In genomic region chr1:228311091-228311490, GRCh38 we compare ENCODE assay signal across 18 cellular contexts.
DNase-seq lines count a peak whose midpoint lies in the region; ATAC-seq, FAIRE-seq and TF ChIP-seq lines count a peak whose summit lies in the region.
"Had no signal": no experiment of that assay in that cellular context is flagged by ENCODE, and none has a peak within 500 bp of the region (broad histone marks: within the 10 kb centered on the region; RNA-seq: fewer than 3 reads in every experiment).

No MANE protein-coding gene starts in this region.

- no peak overlapping the region for H3K27ac Mint-ChIP-seq in activated T-cell treated with anti-CD3 and anti-CD28 coated beads, Interleukin-2, amount 50 U/mL, for 72 hours
- H3K27ac Mint-ChIP-seq: B cell; CD8-positive, alpha-beta T cell; HFFc6 had no signal

- no peak overlapping the region for H2BK5ac ChIP-seq in neuronal stem cell (ENCODE audit: low read length)
- no peak overlapping the region for H2BK5ac ChIP-seq in mesendoderm (ENCODE audit: low read length)

- ATAC-seq in activated T-cell treated with anti-CD3 and anti-CD28 coated beads, Interleukin-2, amount 50 U/mL, for 72 hours (replicated peaks in 1 of 2), result no peak
- no peak for ATAC-seq in HG02678 (IDR thresholded peaks at IDR 0.05; ENCODE audit: unreplicated experiment)
- ATAC-seq: CD8-positive, alpha-beta T cell; HCT116 had no signal

- H3K4ac ChIP-seq in neuronal stem cell (ENCODE audit: low read length) (no peak overlapping the region), mesendoderm (ENCODE audit: low read depth, low read length) (no peak overlapping the region)

- DNase-seq in activated T-cell treated with anti-CD3 and anti-CD28 coated beads, Interleukin-2, amount 50 U/mL, for 1 hour, result peak; percentile 11
- DNase-seq in activated T-cell treated with anti-CD3 and anti-CD28 coated beads, Interleukin-2, amount 50 U/mL, for 72 hours, result no peak
- DNase-seq in 8988T, result peak; percentile 7
- no peak for DNase-seq in bronchial epithelial cell (ENCODE audit: low read depth)
- no peak for DNase-seq in neuronal stem cell (ENCODE audit: low spot score)
- DNase-seq in mesendoderm, result no peak
- DNase-seq in SK-N-DZ (ENCODE audit: low spot score), result no peak
- DNase-seq: Calu3; CD8-positive, alpha-beta T cell; DMS79 treated with DMSO at 0.1 percent for 48 hours; GF-D8; GOT3; H7; HFFc6 had no signal

- H2AFZ ChIP-seq in neuronal stem cell (ENCODE audit: low read length), result no peak overlapping the region

- H3K9me3 Mint-ChIP-seq in activated T-cell treated with anti-CD3 and anti-CD28 coated beads, Interleukin-2, amount 50 U/mL, for 72 hours, result peaks cover 0 to 3% of the 10 kb centered on the region in 2 donors
- H3K9me3 Mint-ChIP-seq: CD8-positive, alpha-beta T cell had no signal

- H3K14ac ChIP-seq in neuronal stem cell (ENCODE audit: low read length), result peak overlapping the region; percentile 11

- peaks cover 1% of the 10 kb centered on the region for H3K79me1 ChIP-seq in neuronal stem cell (ENCODE audit: low read depth, low read length)
- no peaks in the 10 kb centered on the region for H3K79me1 ChIP-seq in mesendoderm (ENCODE audit: low read length)

- no peak overlapping the region for H3K56ac ChIP-seq in mesendoderm (ENCODE audit: low read length)

- H2AK5ac ChIP-seq in neuronal stem cell (ENCODE audit: low read depth, low read length), result no peak overlapping the region
- no peak overlapping the region for H2AK5ac ChIP-seq in mesendoderm (ENCODE audit: low read length)

- no peaks in the 10 kb centered on the region for H3K4me1 ChIP-seq in neuronal stem cell (ENCODE audit: control insufficient read depth in 2 of 2, insufficient read depth in 1 of 2, low read depth in 1 of 2, low read length in 2 of 2)
- H3K4me1 ChIP-seq in mesendoderm (ENCODE audit: control insufficient read depth, low read depth, low read length), result no peaks in the 10 kb centered on the region

- H3K9me3 ChIP-seq in neuronal stem cell (replicated peaks in 1 of 2; ENCODE audit: control insufficient read depth in 2 of 2, insufficient read depth in 1 of 2, low read depth in 1 of 2, low read length in 2 of 2), result peaks cover 10 to 16% of the 10 kb centered on the region in 2 donors

- H3K23ac ChIP-seq in neuronal stem cell (ENCODE audit: low read depth, low read length, poor library complexity), result no peak overlapping the region
- no peak overlapping the region for H3K23ac ChIP-seq in mesendoderm (ENCODE audit: low read length)

- H3K9ac ChIP-seq in neuronal stem cell (ENCODE audit: low read depth, low read length, poor library complexity), result no peak overlapping the region
- no peak overlapping the region for H3K9ac ChIP-seq in mesendoderm (ENCODE audit: low read length)
- H3K9ac ChIP-seq: BLaER1 treated with 17β-estradiol and CSF1 and Interleukin-3, amounts not matched to agents 10 nM and 100 nM had no signal

- H4K8ac ChIP-seq in neuronal stem cell (ENCODE audit: low read depth, low read length) (no peak overlapping the region), mesendoderm (ENCODE audit: low read depth, low read length) (no peak overlapping the region)

- H3K27ac ChIP-seq in neuronal stem cell (replicated peaks; ENCODE audit: low read length) (no peak overlapping the region), mesendoderm (ENCODE audit: low read depth, low read length) (no peak overlapping the region)
- H3K27ac ChIP-seq: BLaER1 treated with 17β-estradiol and CSF1 and Interleukin-3, amounts not matched to agents 10 nM and 100 nM had no signal

- H3K36me3 ChIP-seq in bronchial epithelial cell (ENCODE audit: control insufficient read depth, insufficient read depth, low read length), result no peaks in the 10 kb centered on the region
- peaks cover 0 to 10% of the 10 kb centered on the region in 2 donors for H3K36me3 ChIP-seq in neuronal stem cell (replicated peaks in 1 of 2; ENCODE audit: control insufficient read depth in 2 of 2, insufficient read depth in 2 of 2, low read length in 2 of 2)
- no peaks in the 10 kb centered on the region for H3K36me3 ChIP-seq in mesendoderm (ENCODE audit: control insufficient read depth, insufficient read depth, low read length)

- no peak overlapping the region for H2BK15ac ChIP-seq in neuronal stem cell (ENCODE audit: low read length)
- no peak overlapping the region for H2BK15ac ChIP-seq in mesendoderm (replicated peaks; ENCODE audit: low read depth)

- no CpG with 5 or more reads among the region's 3 CpGs for WGBS in neuronal stem cell (ENCODE audit: extremely low coverage in 2 of 2, insufficient read length in 2 of 2, insufficient replicate concordance in 1 of 2), 2 donors
- no CpG with 5 or more reads among the region's 3 CpGs for WGBS in mesendoderm (ENCODE audit: extremely low coverage, insufficient coverage, low lambda C conversion rate)

- no peaks in the 10 kb centered on the region for H3K79me2 ChIP-seq in mesendoderm (ENCODE audit: control insufficient read depth, insufficient read depth, low read length)

- H3K36me3 Mint-ChIP-seq in activated T-cell treated with anti-CD3 and anti-CD28 coated beads, Interleukin-2, amount 50 U/mL, for 72 hours (ENCODE audit: insufficient read depth in 2 of 2), result peaks cover 0 to 3% of the 10 kb centered on the region in 2 donors

- H2BK120ac ChIP-seq in neuronal stem cell (ENCODE audit: low read depth, low read length) (no peak overlapping the region), mesendoderm (ENCODE audit: low read depth, low read length) (no peak overlapping the region)

- H3K4me3 ChIP-seq in bronchial epithelial cell (ENCODE audit: low read depth, low read length) (no peak overlapping the region), neuronal stem cell (ENCODE audit: low read length in 2 of 2) (no peak overlapping the region), mesendoderm (ENCODE audit: low read length) (no peak overlapping the region)
- H3K4me3 ChIP-seq: BLaER1 treated with 17β-estradiol and CSF1 and Interleukin-3, amounts not matched to agents 10 nM and 100 nM had no signal

- H4K5ac ChIP-seq in mesendoderm (ENCODE audit: low read length), result no peak overlapping the region

- no peaks in the 10 kb centered on the region for H3K27me3 Mint-ChIP-seq in activated T-cell treated with anti-CD3 and anti-CD28 coated beads, Interleukin-2, amount 50 U/mL, for 72 hours (ENCODE audit: low read depth)
- H3K27me3 Mint-ChIP-seq: B cell had no signal

- no peaks in the 10 kb centered on the region for H3K27me3 ChIP-seq in bronchial epithelial cell (ENCODE audit: control insufficient read depth, insufficient read depth, low read length)
- no peaks in the 10 kb centered on the region for H3K27me3 ChIP-seq in neuronal stem cell (ENCODE audit: control insufficient read depth in 3 of 3, insufficient read depth in 3 of 3, low read depth in 1 of 3, low read length in 3 of 3)
- no peaks in the 10 kb centered on the region for H3K27me3 ChIP-seq in mesendoderm (ENCODE audit: insufficient read depth, low read length, poor library complexity)
- H3K27me3 ChIP-seq: BLaER1 treated with 17β-estradiol and CSF1 and Interleukin-3, amounts not matched to agents 10 nM and 100 nM had no signal

- no peaks in the 10 kb centered on the region for H3K4me1 Mint-ChIP-seq in activated T-cell treated with anti-CD3 and anti-CD28 coated beads, Interleukin-2, amount 50 U/mL, for 72 hours (ENCODE audit: low read depth)
- H3K4me1 Mint-ChIP-seq: B cell had no signal

- no peak overlapping the region for H2BK12ac ChIP-seq in neuronal stem cell (ENCODE audit: low read length)

- H3K18ac ChIP-seq in neuronal stem cell (ENCODE audit: low read length), result no peak overlapping the region
- H3K18ac ChIP-seq in mesendoderm (ENCODE audit: low read length), result no peak overlapping the region

- H4K91ac ChIP-seq in neuronal stem cell (ENCODE audit: low read depth, low read length, poor library complexity), result no peak overlapping the region

- no peak overlapping the region for H3K4me3 Mint-ChIP-seq in activated T-cell treated with anti-CD3 and anti-CD28 coated beads, Interleukin-2, amount 50 U/mL, for 72 hours
- H3K4me3 Mint-ChIP-seq: B cell; CD8-positive, alpha-beta T cell; HFFc6 had no signal

- no peak for TF ChIP-seq CTCF in bronchial epithelial cell (IDR thresholded peaks at IDR 0.05; ENCODE audit: insufficient read depth, low read length, severe bottlenecking)

- H3K4me2 ChIP-seq in neuronal stem cell (ENCODE audit: insufficient read depth, low read length, poor library complexity, severe bottlenecking) (no peak overlapping the region), mesendoderm (ENCODE audit: low read length) (no peak overlapping the region)
- H3K4me2 ChIP-seq: BLaER1 treated with 17β-estradiol and CSF1 and Interleukin-3, amounts not matched to agents 10 nM and 100 nM had no signal

- peak; percentile 66 for FAIRE-seq in bronchial epithelial cell (lab: Jason Lieb, UNC)

Comparison
In these comparisons a context has a peak if more than half of its experiments do, and no peak if none do; other contexts are left out.
1. DNase-seq: peak in activated T-cell treated with anti-CD3 and anti-CD28 coated beads, Interleukin-2, amount 50 U/mL, for 1 hour (single experiment) and 8988T (single experiment); none in activated T-cell treated with anti-CD3 and anti-CD28 coated beads, Interleukin-2, amount 50 U/mL, for 72 hours (0 of 2), bronchial epithelial cell (single experiment), neuronal stem cell (single experiment), mesendoderm (single experiment) and SK-N-DZ (single experiment).